17 cellular contexts compared by ENCODE assay signal in genomic region chr16:48850097-48850496, GRCh38.
DNase-seq lines count a peak whose midpoint lies in the region; ATAC-seq and TF ChIP-seq lines count a peak whose summit lies in the region.
"Had no signal": no experiment of that assay in that cellular context is flagged by ENCODE, and none has a peak within 500 bp of the region (broad histone marks: within the 10 kb centered on the region; RNA-seq: fewer than 3 reads in every experiment).

No MANE protein-coding gene starts in this region.

- H3K36me3 ChIP-seq in DND-41 (ENCODE audit: insufficient read depth, low read length) (no peaks in the 10 kb centered on the region), HCT116 (ENCODE audit: control insufficient read depth in 1 of 2, insufficient read depth in 2 of 2, low read length in 2 of 2) (no peaks in the 10 kb centered on the region)

- H3K9me2 ChIP-seq in HCT116 (ENCODE audit: insufficient read depth) = no peaks in the 10 kb centered on the region

- ATAC-seq in DND-41 (ENCODE audit: insufficient read depth, low read depth) (no peak), HCT116 (no peak)

- no peak for TF ChIP-seq POLR2A in HCT116 (IDR thresholded peaks at IDR 0.05; ENCODE audit: borderline replicate concordance, extremely low read depth, insufficient read depth, insufficient read length)

- no peak overlapping the region for H3K27ac ChIP-seq in DND-41 (ENCODE audit: low read length)
- H3K27ac ChIP-seq in HCT116 (ENCODE audit: low read depth, low read length) = no peak overlapping the region
- H3K27ac ChIP-seq in RWPE1 = no peak overlapping the region
- H3K27ac ChIP-seq: C4-2B, HL-60 had no signal

- no peak overlapping the region for H2AFZ ChIP-seq in DND-41 (ENCODE audit: low read depth, low read length)
- no peak overlapping the region for H2AFZ ChIP-seq in HCT116 (ENCODE audit: low read depth, low read length, poor library complexity, severe bottlenecking)

- POLR2A ChIA-PET in HCT116 (lab: Charles Lee) (no interaction called here), RWPE1 (lab: Yijun Ruan, JAX; ENCODE audit: low non-redundant PET) (no interaction called here)

- H3K9ac ChIP-seq in DND-41 (ENCODE audit: low read depth, low read length) (no peak overlapping the region), HCT116 (ENCODE audit: low read length) (no peak overlapping the region)

- H3K79me2 ChIP-seq in DND-41 (ENCODE audit: insufficient read depth, low read length) (no peaks in the 10 kb centered on the region), HCT116 (ENCODE audit: insufficient read depth, low read length) (no peaks in the 10 kb centered on the region)

- no TSS peak for BruUV-seq in HCT116 (replicated peaks; lab: Mats Ljungman, UMichigan)

- H3K4me1 ChIP-seq in DND-41 (ENCODE audit: insufficient read depth, low read length) (no peaks in the 10 kb centered on the region), HCT116 (ENCODE audit: control insufficient read depth in 1 of 2, insufficient read depth in 2 of 2, low read length in 2 of 2) (no peaks in the 10 kb centered on the region)
- H3K4me1 ChIP-seq: Caco-2 had no signal

- TF ChIP-seq CTCF in DND-41 (IDR thresholded peaks at IDR 0.05; ENCODE audit: borderline replicate concordance, extremely low read depth, low read length, poor library complexity, severe bottlenecking) (no peak), HCT116 (IDR thresholded peaks at IDR 0.05 in 2 of 3, conservative IDR thresholded peaks at IDR 0.05 in 1 of 3; ENCODE audit: borderline replicate concordance in 1 of 3, insufficient read depth in 1 of 3, low read depth in 2 of 3, low read length in 2 of 3) (no peak), RWPE1 (conservative IDR thresholded peaks at IDR 0.05; ENCODE audit: low read depth) (no peak)

- RAD21 ChIA-PET in HCT116 (lab: Charles Lee; ENCODE audit: low non-redundant PET in 1 of 2, low total read pairs in 2 of 2, uncharacterized antibody in 2 of 2, unreplicated experiment in 2 of 2) = no interaction called here

- no peaks in the 10 kb centered on the region for H3K27me3 ChIP-seq in DND-41 (ENCODE audit: insufficient read depth, low read length, poor library complexity)
- H3K27me3 ChIP-seq in HCT116 (ENCODE audit: insufficient read depth, low read length) = peaks cover 20% of the 10 kb centered on the region

- intact Hi-C loops in HCT116 (cut with micrococcal nuclease) = no loop called here
- intact Hi-C loops in cardiac septum (cut with DNase I) = no loop called here

- H3K4me2 ChIP-seq in DND-41 (ENCODE audit: insufficient read depth, low read length) (no peak overlapping the region), HCT116 (ENCODE audit: low read length) (no peak overlapping the region)

- H3K4me3 ChIP-seq in DND-41 (ENCODE audit: low read depth in 1 of 2, low read length in 2 of 2) (no peak overlapping the region), HCT116 (replicated peaks in 1 of 2; ENCODE audit: low read depth in 1 of 2, low read length in 2 of 2) (no peak overlapping the region)

- H4K20me1 ChIP-seq in DND-41 (ENCODE audit: insufficient read depth, low read length) (no peaks in the 10 kb centered on the region), HCT116 (ENCODE audit: insufficient read depth) (no peaks in the 10 kb centered on the region)

- no peak for TF ChIP-seq RAD21 in HCT116 (IDR thresholded peaks at IDR 0.05; ENCODE audit: low read depth)

- peak; percentile 5 for DNase-seq in DND-41
- DNase-seq in HCT116 (ENCODE audit: low read depth, low spot score) = no peak
- DNase-seq in RWPE1 (ENCODE audit: low spot score) = peak; percentile 6
- DNase-seq in iPS-NIHi11 (ENCODE audit: low spot score) = peak; percentile 30
- DNase-seq in stimulated activated CD4-positive, alpha-beta T cell treated with anti-CD3 and anti-CD28 coated beads, Interleukin-15, amount 100 ng/mL, for 24 hours = no peak
- DNase-seq in foreskin melanocyte = no peak
- no peak for DNase-seq in cardiac septum (ENCODE audit: low spot score)
- no peak for DNase-seq in activated gamma-delta T cell treated with Interleukin-2 at 50 U/mL for 16 hours
- DNase-seq: AML-193; Caco-2; CD4-positive, alpha-beta T cell; GDM1; H9; IMR-90; KBM-7 had no signal

- H3K9me3 ChIP-seq in DND-41 (ENCODE audit: insufficient read depth, low read length, severe bottlenecking) = no peaks in the 10 kb centered on the region
- H3K9me3 ChIP-seq in HCT116 (ENCODE audit: control insufficient read depth in 1 of 2, insufficient read depth in 1 of 2, low read depth in 1 of 2, low read length in 2 of 2) = no peaks in the 10 kb centered on the region
- H3K9me3 ChIP-seq: Caco-2 had no signal

- CTCF ChIA-PET in HCT116 (lab: Charles Lee) (no interaction called here), RWPE1 (lab: Yijun Ruan, JAX) (no interaction called here)

TF ChIP-seq in HCT116, 20 proteins besides CTCF, POLR2A, EP300 and RAD21:
- peak; percentile 47 for TF ChIP-seq REST (IDR thresholded peaks at IDR 0.05; ENCODE audit: low read depth)
- no peak for TF ChIP-seq ZBTB33 (IDR thresholded peaks at IDR 0.05; ENCODE audit: extremely low read depth, insufficient replicate concordance, low read length)
- no peak for TF ChIP-seq ZFX (IDR thresholded peaks at IDR 0.05)

Comparison
In these comparisons a context has a peak if more than half of its experiments do, and no peak if none do; other contexts are left out.
1. DNase-seq: peak in DND-41 (single experiment), RWPE1 (single experiment) and iPS-NIHi11 (single experiment); none in HCT116 (single experiment), stimulated activated CD4-positive, alpha-beta T cell treated with anti-CD3 and anti-CD28 coated beads, Interleukin-15, amount 100 ng/mL, for 24 hours (single experiment), foreskin melanocyte (single experiment), cardiac septum (single experiment) and activated gamma-delta T cell treated with Interleukin-2 at 50 U/mL for 16 hours (single experiment).